1 cellular context compared by ENCODE assay signal in genomic region chr13:107284168-107284567, GRCh38.
TF ChIP-seq lines count a peak whose summit lies in the region.

No MANE protein-coding gene starts in this region.

TF ChIP-seq in endothelial cell of umbilical vein, 7 proteins besides CTCF, POLR2A, EP300 and RAD21 (continued from another document):
- TF ChIP-seq MAX (IDR thresholded peaks at IDR 0.05; ENCODE audit: insufficient read depth, insufficient read length), result no peak
